ENCODE assay signal across 1 cellular context in the genomic region with DNA sequence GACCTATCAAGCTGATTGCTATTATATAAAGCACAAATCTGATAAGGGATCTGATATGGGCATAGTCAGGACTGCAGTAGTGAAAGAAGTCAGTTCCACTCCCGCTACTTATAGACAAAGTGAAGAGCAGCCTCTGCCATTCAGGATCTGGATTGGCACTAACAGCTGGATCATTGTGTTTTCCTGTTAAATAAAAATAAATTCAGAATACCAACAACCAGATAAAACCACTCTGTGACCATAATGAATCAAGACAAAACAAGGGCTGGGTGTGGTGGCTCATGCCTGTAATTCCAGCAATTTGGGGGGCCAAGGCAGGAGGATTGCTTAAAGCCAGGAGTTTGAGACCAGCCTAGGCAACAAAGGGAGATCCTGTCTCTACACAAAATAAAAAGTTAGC.
TF ChIP-seq lines count a peak whose summit lies in the region.

No MANE protein-coding gene starts in this region.

TF ChIP-seq in HCT116, 20 proteins besides CTCF, POLR2A, EP300 and RAD21 (continued from another document):
- TF ChIP-seq, protein P1, sequence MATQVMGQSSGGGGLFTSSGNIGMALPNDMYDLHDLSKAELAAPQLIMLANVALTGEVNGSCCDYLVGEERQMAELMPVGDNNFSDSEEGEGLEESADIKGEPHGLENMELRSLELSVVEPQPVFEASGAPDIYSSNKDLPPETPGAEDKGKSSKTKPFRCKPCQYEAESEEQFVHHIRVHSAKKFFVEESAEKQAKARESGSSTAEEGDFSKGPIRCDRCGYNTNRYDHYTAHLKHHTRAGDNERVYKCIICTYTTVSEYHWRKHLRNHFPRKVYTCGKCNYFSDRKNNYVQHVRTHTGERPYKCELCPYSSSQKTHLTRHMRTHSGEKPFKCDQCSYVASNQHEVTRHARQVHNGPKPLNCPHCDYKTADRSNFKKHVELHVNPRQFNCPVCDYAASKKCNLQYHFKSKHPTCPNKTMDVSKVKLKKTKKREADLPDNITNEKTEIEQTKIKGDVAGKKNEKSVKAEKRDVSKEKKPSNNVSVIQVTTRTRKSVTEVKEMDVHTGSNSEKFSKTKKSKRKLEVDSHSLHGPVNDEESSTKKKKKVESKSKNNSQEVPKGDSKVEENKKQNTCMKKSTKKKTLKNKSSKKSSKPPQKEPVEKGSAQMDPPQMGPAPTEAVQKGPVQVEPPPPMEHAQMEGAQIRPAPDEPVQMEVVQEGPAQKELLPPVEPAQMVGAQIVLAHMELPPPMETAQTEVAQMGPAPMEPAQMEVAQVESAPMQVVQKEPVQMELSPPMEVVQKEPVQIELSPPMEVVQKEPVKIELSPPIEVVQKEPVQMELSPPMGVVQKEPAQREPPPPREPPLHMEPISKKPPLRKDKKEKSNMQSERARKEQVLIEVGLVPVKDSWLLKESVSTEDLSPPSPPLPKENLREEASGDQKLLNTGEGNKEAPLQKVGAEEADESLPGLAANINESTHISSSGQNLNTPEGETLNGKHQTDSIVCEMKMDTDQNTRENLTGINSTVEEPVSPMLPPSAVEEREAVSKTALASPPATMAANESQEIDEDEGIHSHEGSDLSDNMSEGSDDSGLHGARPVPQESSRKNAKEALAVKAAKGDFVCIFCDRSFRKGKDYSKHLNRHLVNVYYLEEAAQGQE (IDR thresholded peaks at IDR 0.05; ENCODE audit: low read depth): no peak
- TF ChIP-seq ZFX (IDR thresholded peaks at IDR 0.05) (no peak), YY1 (IDR thresholded peaks at IDR 0.05; ENCODE audit: extremely low read depth, insufficient replicate concordance, low read depth, low read length) (no peak), FOSL1 (IDR thresholded peaks at IDR 0.05; ENCODE audit: low read depth) (no peak), MAX (IDR thresholded peaks at IDR 0.05) (no peak), SIN3A (IDR thresholded peaks at IDR 0.05; ENCODE audit: low read depth) (no peak), ELF1 (IDR thresholded peaks at IDR 0.05; ENCODE audit: borderline replicate concordance, low read depth) (no peak), EZH2phosphoT487 (IDR thresholded peaks at IDR 0.05; ENCODE audit: borderline replicate concordance) (no peak), CBX3 (IDR thresholded peaks at IDR 0.05; ENCODE audit: low read depth) (no peak), EZH2 (IDR thresholded peaks at IDR 0.05) (no peak), TCF7L2 (IDR thresholded peaks at IDR 0.05; ENCODE audit: borderline replicate concordance, extremely low read depth, insufficient read depth, insufficient read length) (no peak), SRF (IDR thresholded peaks at IDR 0.05; ENCODE audit: low read depth) (no peak), POLR2AphosphoS5 (IDR thresholded peaks at IDR 0.05; ENCODE audit: low read depth, low read length) (no peak)
- TF ChIP-seq, protein P2, sequence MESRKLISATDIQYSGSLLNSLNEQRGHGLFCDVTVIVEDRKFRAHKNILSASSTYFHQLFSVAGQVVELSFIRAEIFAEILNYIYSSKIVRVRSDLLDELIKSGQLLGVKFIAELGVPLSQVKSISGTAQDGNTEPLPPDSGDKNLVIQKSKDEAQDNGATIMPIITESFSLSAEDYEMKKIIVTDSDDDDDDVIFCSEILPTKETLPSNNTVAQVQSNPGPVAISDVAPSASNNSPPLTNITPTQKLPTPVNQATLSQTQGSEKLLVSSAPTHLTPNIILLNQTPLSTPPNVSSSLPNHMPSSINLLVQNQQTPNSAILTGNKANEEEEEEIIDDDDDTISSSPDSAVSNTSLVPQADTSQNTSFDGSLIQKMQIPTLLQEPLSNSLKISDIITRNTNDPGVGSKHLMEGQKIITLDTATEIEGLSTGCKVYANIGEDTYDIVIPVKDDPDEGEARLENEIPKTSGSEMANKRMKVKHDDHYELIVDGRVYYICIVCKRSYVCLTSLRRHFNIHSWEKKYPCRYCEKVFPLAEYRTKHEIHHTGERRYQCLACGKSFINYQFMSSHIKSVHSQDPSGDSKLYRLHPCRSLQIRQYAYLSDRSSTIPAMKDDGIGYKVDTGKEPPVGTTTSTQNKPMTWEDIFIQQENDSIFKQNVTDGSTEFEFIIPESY (IDR thresholded peaks at IDR 0.05; ENCODE audit: extremely low read depth, insufficient replicate concordance, low read length): no peak
TF ChIP-seq in HCT116: peak in this region for 0.
